Comparison of ENCODE assay signal across 9 cellular contexts in genomic region chr12:7439579-7440505, GRCh38. TPM values are rescaled to one million over a fixed set of nuclear protein-coding genes. Genes with fewer than 3 reads are reported as not detected.
DNase-seq lines count a peak whose midpoint lies in the region; ATAC-seq and TF ChIP-seq lines count a peak whose summit lies in the region.
"Had no signal": no experiment of that assay in that cellular context is flagged by ENCODE, and none has a peak within 500 bp of the region (broad histone marks: within the 10 kb centered on the region; RNA-seq: fewer than 3 reads in every experiment).

No MANE protein-coding gene starts in this region.

- peak overlapping the region; percentile 48 for H3K4me3 ChIP-seq in H7 (ENCODE audit: insufficient read depth, low read depth, low read length)
- peak overlapping the region in 3 of 4 donors; percentile 16 to 36 (median 23) for H3K4me3 ChIP-seq in transverse colon

- intact Hi-C loops in transverse colon (cut with DNase I; ENCODE audit: low total_unique reads), result no loop called here

- 26 to 35% methylated on average over 16 to 76 of the region's 84 CpGs for WGBS in transverse colon (ENCODE audit: low coverage in 1 of 2), 2 donors

- H3K36me3 Mint-ChIP-seq in activated CD4-positive, alpha-beta memory T cell treated with anti-CD3 and anti-CD28 coated beads, Interleukin-2, amount 10 ng/mL, durations not matched to agents 7 days and 5 days (ENCODE audit: low read depth), result no peaks in the 10 kb centered on the region
- H3K36me3 Mint-ChIP-seq in nephron (ENCODE audit: low read depth), result peaks cover 6% of the 10 kb centered on the region

- H3K4me1 ChIP-seq in transverse colon, result peaks cover 0 to 3% (median 0%) of the 10 kb centered on the region in 4 donors

- CTCF ChIA-PET in activated CD4-positive, alpha-beta memory T cell treated with anti-CD3 and anti-CD28 coated beads, Interleukin-2, amount 10 ng/mL, durations not matched to agents 7 days and 5 days (lab: Charles Lee), result no interaction called here

- POLR2A ChIA-PET in activated CD4-positive, alpha-beta memory T cell treated with anti-CD3 and anti-CD28 coated beads, Interleukin-2, amount 10 ng/mL, durations not matched to agents 7 days and 5 days (lab: Charles Lee), result no interaction called here

- TF ChIP-seq CTCF in nephron (IDR thresholded peaks at IDR 0.05; ENCODE audit: unreplicated experiment in 3 of 3) (peak in 2 of 3 experiments; percentile 12 to 16), transverse colon (IDR thresholded peaks at IDR 0.05) (no peak)

- TF ChIP-seq POLR2A in transverse colon (IDR thresholded peaks at IDR 0.05), result peak; percentile 29

- H3K4me3 Mint-ChIP-seq in activated CD4-positive, alpha-beta memory T cell treated with anti-CD3 and anti-CD28 coated beads, Interleukin-2, amount 10 ng/mL, durations not matched to agents 7 days and 5 days, result peak overlapping the region; percentile 60
- H3K4me3 Mint-ChIP-seq in nephron, result peak overlapping the region; percentile 83 to 91 (median 84)

- peak overlapping the region in 3 of 4 donors; percentile 1 to 36 (median 17) for H3K27ac ChIP-seq in transverse colon
- H3K27ac ChIP-seq: KMS-11 had no signal

- H3K27me3 ChIP-seq in H7 (ENCODE audit: control insufficient read depth, insufficient read depth, low read length) (peaks cover 2% of the 10 kb centered on the region), transverse colon (peaks cover 18% of the 10 kb centered on the region)

- no peaks in the 10 kb centered on the region for H3K9me3 Mint-ChIP-seq in activated CD4-positive, alpha-beta memory T cell treated with anti-CD3 and anti-CD28 coated beads, Interleukin-2, amount 10 ng/mL, durations not matched to agents 7 days and 5 days
- peaks cover 17% of the 10 kb centered on the region for H3K9me3 Mint-ChIP-seq in nephron

- no peak overlapping the region for H3K27ac Mint-ChIP-seq in activated CD4-positive, alpha-beta memory T cell treated with anti-CD3 and anti-CD28 coated beads, Interleukin-2, amount 10 ng/mL, durations not matched to agents 7 days and 5 days
- peak overlapping the region; percentile 15 to 65 (median 45) for H3K27ac Mint-ChIP-seq in nephron

- H3K4me1 Mint-ChIP-seq in activated CD4-positive, alpha-beta memory T cell treated with anti-CD3 and anti-CD28 coated beads, Interleukin-2, amount 10 ng/mL, durations not matched to agents 7 days and 5 days, result peaks cover 10% of the 10 kb centered on the region
- no peaks in the 10 kb centered on the region for H3K4me1 Mint-ChIP-seq in nephron

- H3K27me3 Mint-ChIP-seq in activated CD4-positive, alpha-beta memory T cell treated with anti-CD3 and anti-CD28 coated beads, Interleukin-2, amount 10 ng/mL, durations not matched to agents 7 days and 5 days, result peaks cover 34% of the 10 kb centered on the region
- H3K27me3 Mint-ChIP-seq in nephron (ENCODE audit: low read depth), result peaks cover 5% of the 10 kb centered on the region

- in situ Hi-C loops in transverse colon (cut with MboI; ENCODE audit: low pct_ligation_motif_present in 1 of 4, low pct_unique_long_range_greater_than_20kb in 1 of 4, low sequenced_read_pairs in 3 of 4), result no loop called here

- ATAC-seq in esophagus mucosa (peak; percentile 66), GM19351 (IDR thresholded peaks at IDR 0.05; ENCODE audit: unreplicated experiment) (no peak), HG03565 (IDR thresholded peaks at IDR 0.05; ENCODE audit: unreplicated experiment) (no peak)

- no peak for TF ChIP-seq EP300 in transverse colon (IDR thresholded peaks at IDR 0.05; ENCODE audit: low read depth)

- H3K9me3 ChIP-seq in transverse colon, result no peaks in the 10 kb centered on the region

- no peaks in the 10 kb centered on the region for H3K36me3 ChIP-seq in H7 (replicated peaks; ENCODE audit: control insufficient read depth, insufficient read depth, low read length)
- no peaks in the 10 kb centered on the region for H3K36me3 ChIP-seq in transverse colon

- DNase-seq in H7, result peak; percentile 83
- DNase-seq in activated CD4-positive, alpha-beta memory T cell treated with anti-CD3 and anti-CD28 coated beads, Interleukin-2, amount 10 ng/mL, durations not matched to agents 7 days and 5 days, result peak; percentile 46
- DNase-seq in transverse colon, result peak; percentile 47
- no peak for DNase-seq in dedifferentiated amniotic fluid mesenchymal stem cell (ENCODE audit: extremely low spot score)

RNA-seq across cellular contexts. Expression of gene CD163L1, which starts 4.1 kb away (rescaled TPM):
- 0.17 and 0.22 TPM in 2 replicates for total RNA-seq in H7 (2014; rRNA removed; shearing (Covaris generic))
- not detected for total RNA-seq in activated CD4-positive, alpha-beta memory T cell treated with anti-CD3 and anti-CD28 coated beads, Interleukin-2, amount 10 ng/mL, durations not matched to agents 7 days and 5 days
- total RNA-seq in esophagus mucosa, result 0.60 TPM
- total RNA-seq in transverse colon, result 1 to 10 TPM in 3 of 4 donors, under 1 TPM in 1; 0.20 to 6.4 (median 3.2) TPM

Comparison
In these comparisons a context has a peak if more than half of its experiments do, and no peak if none do; other contexts are left out.
1. CTCF ChIP-seq: peak in nephron (2 of 3); none in transverse colon (0 of 5).